19 cellular contexts compared by ENCODE assay signal in genomic region chr17:63714550-63715277, GRCh38. TPM values are rescaled to one million over a fixed set of nuclear protein-coding genes. Genes with fewer than 3 reads are reported as not detected.
A peak's percentile ranks its signal among the peaks of the same experiment; 100 is the strongest.
DNase-seq lines count a peak whose midpoint lies in the region; ATAC-seq and TF ChIP-seq lines count a peak whose summit lies in the region.
"Had no signal": no experiment of that assay in that cellular context is flagged by ENCODE, and none has a peak within 500 bp of the region (broad histone marks: within the 10 kb centered on the region; RNA-seq: fewer than 3 reads in every experiment).

No MANE protein-coding gene starts in this region.

- peaks cover 0 to 65% of the 10 kb centered on the region in 2 donors for H3K36me3 ChIP-seq in left lung
- H3K36me3 ChIP-seq in prostate gland: no peaks in the 10 kb centered on the region

- ATAC-seq in left lung (peak; percentile 69), HG03108 (IDR thresholded peaks at IDR 0.05; ENCODE audit: unreplicated experiment) (no peak)
- ATAC-seq: activated CD4-positive, alpha-beta T cell treated with anti-CD3 and anti-CD28 coated beads for 36 hours; Panc1 had no signal

- peak; percentile 46 for DNase-seq in AG08395 (ENCODE audit: low spot score)
- DNase-seq in HFFc6: peak; percentile 28
- DNase-seq in fibroblast of gingiva (ENCODE audit: low read depth): peak; percentile 9
- DNase-seq in left lung: no peak
- DNase-seq in prostate gland (ENCODE audit: low spot score): no peak
- DNase-seq in NCI-H1105 treated with DMSO at 0.1 percent for 48 hours (lab: John Stamatoyannopoulos, UW): no peak
- DNase-seq in GOT3 (lab: John Stamatoyannopoulos, UW): no peak
- DNase-seq: activated CD4-positive, alpha-beta T cell treated with anti-CD3 and anti-CD28 coated beads for 36 hours; activated CD8-positive, alpha-beta memory T cell treated with anti-CD3 and anti-CD28 coated beads, Interleukin-2, amount 50 U/mL, for 48 hours; activated naive CD4-positive, alpha-beta T cell; brain microvascular endothelial cell; NCI-H1092 treated with DMSO at 0.1 percent for 48 hours; NCI-H2171 had no signal

- no peak overlapping the region for H3K4me3 Mint-ChIP-seq in HFFc6
- H3K4me3 Mint-ChIP-seq: activated CD4-positive, alpha-beta T cell treated with anti-CD3 and anti-CD28 coated beads for 36 hours had no signal

- intact Hi-C loops in left lung (cut with DNase I): no loop called here
- intact Hi-C loops in prostate gland (cut with DNase I): loop anchor here (5.0 kb wide), 1 partner anchor 37 kb away; no protein-coding TSS in a partner anchor

- peaks cover 1% of the 10 kb centered on the region for H3K27me3 Mint-ChIP-seq in HFFc6 (ENCODE audit: insufficient read depth)
- H3K27me3 Mint-ChIP-seq: activated CD4-positive, alpha-beta T cell treated with anti-CD3 and anti-CD28 coated beads for 36 hours had no signal

- H3K27ac ChIP-seq in left lung (no peak overlapping the region), prostate gland (no peak overlapping the region)
- H3K27ac ChIP-seq: brain microvascular endothelial cell, esophagus muscularis mucosa, hepatocyte, KMS-11, right lobe of liver had no signal

- H3K27me3 ChIP-seq in left lung (no peaks in the 10 kb centered on the region), prostate gland (replicated peaks; ENCODE audit: insufficient read depth) (no peaks in the 10 kb centered on the region)
- H3K27me3 ChIP-seq: brain microvascular endothelial cell, esophagus muscularis mucosa, hepatocyte, right lobe of liver had no signal

- H3K9me3 Mint-ChIP-seq in HFFc6: no peaks in the 10 kb centered on the region

- H3K27ac Mint-ChIP-seq in HFFc6: peak overlapping the region; percentile 13; the same call in 1 of the 2 replicates
- H3K27ac Mint-ChIP-seq: activated CD4-positive, alpha-beta T cell treated with anti-CD3 and anti-CD28 coated beads for 36 hours had no signal

- no peak for TF ChIP-seq POLR2A in prostate gland (IDR thresholded peaks at IDR 0.05)

- no peaks in the 10 kb centered on the region for H3K9me3 ChIP-seq in left lung
- no peaks in the 10 kb centered on the region for H3K9me3 ChIP-seq in prostate gland
- H3K9me3 ChIP-seq: esophagus muscularis mucosa, right lobe of liver had no signal

- H3K4me1 ChIP-seq in left lung: no peaks in the 10 kb centered on the region
- no peaks in the 10 kb centered on the region for H3K4me1 ChIP-seq in prostate gland (replicated peaks)
- H3K4me1 ChIP-seq: esophagus muscularis mucosa, right lobe of liver had no signal

- peaks cover 12% of the 10 kb centered on the region for H3K36me3 Mint-ChIP-seq in HFFc6 (ENCODE audit: low read depth)

- H3K4me1 Mint-ChIP-seq in HFFc6 (ENCODE audit: low read depth): peaks cover 16% of the 10 kb centered on the region

- WGBS in prostate gland: 57% methylated on average over 10 of the region's 10 CpGs

- no peak for TF ChIP-seq CTCF in HFFc6 (IDR thresholded peaks at IDR 0.05)
- no peak for TF ChIP-seq CTCF in left lung (IDR thresholded peaks at IDR 0.05)
- TF ChIP-seq CTCF in prostate gland (IDR thresholded peaks at IDR 0.05): no peak

- no peak overlapping the region for H3K4me3 ChIP-seq in left lung
- H3K4me3 ChIP-seq in prostate gland: no peak overlapping the region
- H3K4me3 ChIP-seq: esophagus muscularis mucosa, hepatocyte, right lobe of liver had no signal

RNA-seq across cellular contexts. Expression of gene LIMD2, which starts 14.8 kb away (rescaled TPM):
- total RNA-seq in HFFc6 (2021; fragmentation: NEBNext Ultra II Directional; extraction: Animal tissue kit (Norgen Biotek cat#: 25700)): 1 to 10 TPM; 1.7 to 5.8 (median 4.1) TPM
- 10 to 100 TPM; 19.1 to 30.7 TPM for total RNA-seq in left lung
- 10 to 100 TPM; 29.9 to 51.9 TPM for total RNA-seq in prostate gland

RNA-seq across cellular contexts. Expression of gene STRADA, which starts 26.9 kb away (rescaled TPM):
- 10 to 100 TPM; 18.2 to 24.1 (median 21.6) TPM for total RNA-seq in HFFc6 (2021; fragmentation: NEBNext Ultra II Directional; extraction: Animal tissue kit (Norgen Biotek cat#: 25700))
- total RNA-seq in left lung (10 to 100 TPM; 28.1 to 37.2 TPM), prostate gland (10 to 100 TPM; 15.7 to 37.1 TPM)

RNA-seq across cellular contexts. Expression of gene CCDC47, which starts 58.7 kb away (rescaled TPM):
- total RNA-seq in HFFc6 (2021; fragmentation: NEBNext Ultra II Directional; extraction: Animal tissue kit (Norgen Biotek cat#: 25700)): 10 to 100 TPM; 70.5 to 83.2 (median 74.8) TPM
- total RNA-seq in left lung: 100 to 1,000 TPM in 1 of 2 donors, 10 to 100 TPM in 1; 81.6 to 111 TPM
- 10 to 100 TPM; 50.3 to 90.8 TPM for total RNA-seq in prostate gland

RNA-seq across cellular contexts. Expression of gene DDX42, which starts 59.3 kb away (rescaled TPM):
- 10 to 100 TPM; 76.2 to 88.4 (median 80.2) TPM for total RNA-seq in HFFc6 (2021; fragmentation: NEBNext Ultra II Directional; extraction: Animal tissue kit (Norgen Biotek cat#: 25700))
- total RNA-seq in left lung (10 to 100 TPM; 79.2 to 82.0 TPM), prostate gland (100 to 1,000 TPM in 1 of 2 donors, 10 to 100 TPM in 1; 71.0 to 105 TPM)

Comparison
In these comparisons a context has a peak if more than half of its experiments do, and no peak if none do; other contexts are left out.
1. DNase-seq: peak in AG08395 (single experiment), HFFc6 (single experiment) and fibroblast of gingiva (single experiment); none in left lung (0 of 2), prostate gland (single experiment), NCI-H1105 treated with DMSO at 0.1 percent for 48 hours (single experiment) and GOT3 (single experiment).